Comparison of ENCODE assay signal across 8 cellular contexts in the genomic region with DNA sequence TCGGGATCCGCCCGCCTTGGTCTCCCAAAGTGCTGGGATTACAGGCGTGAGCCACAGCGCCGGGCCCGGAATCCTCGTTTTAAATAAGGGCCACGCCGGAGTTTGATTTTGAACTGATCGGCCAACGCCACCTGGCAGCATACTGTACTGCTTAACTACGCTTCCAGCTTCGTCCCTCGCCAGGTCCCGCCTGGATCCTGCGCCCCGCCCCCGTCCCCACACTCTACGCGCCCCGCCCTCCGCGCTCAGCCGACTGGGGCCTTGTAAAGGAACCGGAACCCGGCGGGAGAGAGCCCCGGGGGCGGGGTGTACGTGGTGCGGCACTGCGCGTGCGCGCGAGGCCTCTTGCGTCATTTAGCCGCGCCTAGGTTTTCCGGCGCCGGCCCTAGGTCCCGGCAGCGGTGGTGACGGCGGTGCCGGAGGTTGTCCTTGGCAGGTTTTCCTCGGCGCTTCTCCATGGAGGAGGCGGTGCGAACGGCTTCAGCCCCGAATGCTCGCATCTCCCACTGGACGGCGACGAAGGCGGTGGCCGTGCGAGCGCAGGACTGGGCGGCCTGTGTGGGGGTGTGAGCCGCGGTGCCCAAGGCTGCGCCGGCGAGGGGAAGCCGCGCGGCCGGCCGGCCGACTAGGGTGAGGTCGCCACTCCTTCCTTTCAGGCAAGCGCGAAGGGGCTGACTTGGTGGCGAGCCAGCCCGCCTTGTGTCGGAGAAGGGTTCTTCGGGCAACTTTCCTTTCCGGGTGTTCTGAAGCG. TPM values are rescaled to one million over a fixed set of nuclear protein-coding genes. Genes with fewer than 3 reads are reported as not detected.
DNase-seq lines count a peak whose midpoint lies in the region; ATAC-seq lines count a peak whose summit lies in the region.

NIPA2 (plus strand) TSS at position 375 of the 751 bp plus-strand sequence. CDS start 13,066 bp downstream, outside the sequence.

- peak within 1 kb of the TSS; percentile 90 for H3K9ac ChIP-seq in BLaER1

- H3K4me3 ChIP-seq in BLaER1 = peak within 1 kb of the TSS; percentile 84

- CTCF ChIA-PET in activated CD4-positive, alpha-beta T cell treated with anti-CD3 and anti-CD28 coated beads, Interleukin-2, amount 10 ng/mL, durations not matched to agents 7 days and 5 days (lab: Charles Lee) = no interaction called here

- POLR2A ChIA-PET in activated CD4-positive, alpha-beta T cell treated with anti-CD3 and anti-CD28 coated beads, Interleukin-2, amount 10 ng/mL, durations not matched to agents 7 days and 5 days (lab: Charles Lee) = no interaction called here

- H3K9me3 Mint-ChIP-seq in activated CD4-positive, alpha-beta T cell treated with anti-CD3 and anti-CD28 coated beads, Interleukin-2, amount 10 ng/mL, durations not matched to agents 7 days and 5 days = no peaks in the 10 kb centered on the region

- H3K36me3 ChIP-seq in BLaER1 = peaks cover 22% of the 10 kb centered on the region

- DNase-seq in NCI-H69 (lab: John Stamatoyannopoulos, UW) = peak; percentile 99
- DNase-seq in activated CD4-positive, alpha-beta T cell treated with anti-CD3 and anti-CD28 coated beads, Interleukin-2, amount 10 ng/mL, durations not matched to agents 7 days and 5 days = peak; percentile 97
- DNase-seq in cortex of kidney (lab: John Stamatoyannopoulos, UW) = peak; percentile 98
- DNase-seq in left kidney (ENCODE audit: low read depth, low spot score) = peak; percentile 99
- DNase-seq in stimulated activated CD4-positive, alpha-beta T cell treated with anti-CD3 and anti-CD28 coated beads, Interleukin-2, amount 100 ng/mL, for 24 hours = peak; percentile 99

- peak within 1 kb of the TSS; percentile 91 for H3K4me3 Mint-ChIP-seq in activated CD4-positive, alpha-beta T cell treated with anti-CD3 and anti-CD28 coated beads, Interleukin-2, amount 10 ng/mL, durations not matched to agents 7 days and 5 days

- peaks cover 21% of the 10 kb centered on the region for H3K4me1 ChIP-seq in BLaER1

- peaks cover 21% of the 10 kb centered on the region for H3K4me1 Mint-ChIP-seq in activated CD4-positive, alpha-beta T cell treated with anti-CD3 and anti-CD28 coated beads, Interleukin-2, amount 10 ng/mL, durations not matched to agents 7 days and 5 days

- peak within 1 kb of the TSS; percentile 77 for H3K4me2 ChIP-seq in BLaER1

- H3K36me3 Mint-ChIP-seq in activated CD4-positive, alpha-beta T cell treated with anti-CD3 and anti-CD28 coated beads, Interleukin-2, amount 10 ng/mL, durations not matched to agents 7 days and 5 days (ENCODE audit: low read depth) = peaks cover 18% of the 10 kb centered on the region

- H3K27me3 ChIP-seq in BLaER1 = no peaks in the 10 kb centered on the region

- H3K27ac Mint-ChIP-seq in activated CD4-positive, alpha-beta T cell treated with anti-CD3 and anti-CD28 coated beads, Interleukin-2, amount 10 ng/mL, durations not matched to agents 7 days and 5 days = peak within 1 kb of the TSS; percentile 94

- H3K27ac ChIP-seq in BLaER1 = peak within 1 kb of the TSS; percentile 90

- H4K20me1 ChIP-seq in BLaER1 = peaks cover 49% of the 10 kb centered on the region

- H3K27me3 Mint-ChIP-seq in activated CD4-positive, alpha-beta T cell treated with anti-CD3 and anti-CD28 coated beads, Interleukin-2, amount 10 ng/mL, durations not matched to agents 7 days and 5 days = no peaks in the 10 kb centered on the region

- H3K9me3 ChIP-seq in BLaER1 = peaks cover 2% of the 10 kb centered on the region

- ATAC-seq in GM19328 (IDR thresholded peaks at IDR 0.05; ENCODE audit: unreplicated experiment) (peak; percentile 71), HG03520 (IDR thresholded peaks at IDR 0.05; ENCODE audit: unreplicated experiment) (peak; percentile 77)

RNA-seq across cellular contexts. Expression of gene NIPA2, which starts in this region (rescaled TPM):
- 10 to 100 TPM; 39.5 to 48.5 TPM for total RNA-seq in activated CD4-positive, alpha-beta T cell treated with anti-CD3 and anti-CD28 coated beads, Interleukin-2, amount 10 ng/mL, durations not matched to agents 7 days and 5 days

Comparison
In these comparisons a context has a peak if more than half of its experiments do, and no peak if none do; other contexts are left out.
1. Peak in every context shown above with its lines: DNase-seq, ATAC-seq, H3K4me3 ChIP-seq and H3K27ac ChIP-seq.